Comparison of ENCODE assay signal across 1 cellular context in the genomic region with DNA sequence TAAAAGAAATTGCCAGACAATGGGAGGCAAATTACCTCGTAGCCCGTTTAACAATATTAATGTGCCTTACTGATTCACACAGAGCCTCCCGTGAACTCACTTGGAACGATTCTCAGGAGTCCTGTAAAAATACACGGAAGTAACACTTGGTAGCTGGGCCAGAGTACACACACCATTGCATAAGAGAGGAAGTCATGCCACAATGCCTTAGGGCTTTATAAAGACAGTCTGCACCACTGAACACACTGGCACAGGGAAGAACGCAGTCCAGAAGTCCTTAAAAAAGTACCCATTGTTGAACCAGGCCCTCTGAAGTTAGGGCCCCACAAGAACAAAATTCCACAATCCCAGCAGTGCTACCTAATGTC.
TF ChIP-seq lines count a peak whose summit lies in the region.

No MANE protein-coding gene starts in this region.

TF ChIP-seq in HepG2, 621 proteins besides CTCF, POLR2A, EP300 and RAD21 (continued from another document):
- no peak for TF ChIP-seq ZBTB49 (CRISPR knock-in tag; IDR thresholded peaks at IDR 0.05; ENCODE audit: borderline replicate concordance)
- no peak for TF ChIP-seq MYNN (CRISPR knock-in tag; IDR thresholded peaks at IDR 0.05; ENCODE audit: low read depth)
